ENCODE assay signal across 8 cellular contexts in genomic region chr4:125314676-125315570, GRCh38. TPM values are rescaled to one million over a fixed set of nuclear protein-coding genes. Genes with fewer than 3 reads are reported as not detected.
DNase-seq lines count a peak whose midpoint lies in the region; ATAC-seq, FAIRE-seq and TF ChIP-seq lines count a peak whose summit lies in the region.

FAT4 (plus strand) TSS chr4:125314955; CDS start chr4:125316412, 1,457 bp downstream.

- H3K4me3 ChIP-seq in coronary artery (peak within 1 kb of the TSS; percentile 92), kidney (ENCODE audit: low read length in 2 of 2) (peak within 1 kb of the TSS; percentile 83 to 93), skin epidermis (peak within 1 kb of the TSS; percentile 44 to 76 (median 62))

- TF ChIP-seq CTCF in coronary artery (IDR thresholded peaks at IDR 0.05), result no peak
- peak; percentile 20 for TF ChIP-seq CTCF in kidney (IDR thresholded peaks at IDR 0.05; ENCODE audit: borderline replicate concordance, extremely low read depth, insufficient read depth)

- H3K9me3 ChIP-seq in kidney (ENCODE audit: control insufficient read depth in 1 of 2, low read length in 2 of 2), result no peaks in the 10 kb centered on the region

- peak; percentile 82 for ATAC-seq in HG02840 (IDR thresholded peaks at IDR 0.05; ENCODE audit: low FRiP score, unreplicated experiment)

- H3K4me1 ChIP-seq in kidney (ENCODE audit: control insufficient read depth in 1 of 2, insufficient read depth in 1 of 2, low read depth in 1 of 2, low read length in 2 of 2), result peaks cover 0 to 27% of the 10 kb centered on the region in 2 donors

- intact Hi-C loops in kidney (cut with DNase I), result loop anchor here (10.0 kb wide), 1 partner anchor 420 kb away; no protein-coding TSS in a partner anchor

- H3K9ac ChIP-seq in kidney (ENCODE audit: low read length in 2 of 2), result peak within 1 kb of the TSS; percentile 72 to 78

- peak; percentile 92 for FAIRE-seq in kidney (lab: Jason Lieb, UNC)

- H3K27ac ChIP-seq in coronary artery (peak within 1 kb of the TSS; percentile 86 to 95), kidney (ENCODE audit: low read depth in 2 of 2, low read length in 2 of 2) (peak within 1 kb of the TSS; percentile 90 to 91), skin epidermis (peak within 1 kb of the TSS; percentile 43 to 91 (median 81))

- peak; percentile 39 for DNase-seq in activated T-cell treated with anti-CD3 and anti-CD28 coated beads for 48 hours (ENCODE audit: low read depth)
- DNase-seq in activated T-cell treated with anti-CD3 and anti-CD28 coated beads for 4 hours, result no peak
- peak; percentile 60 for DNase-seq in NCI-H1105 treated with DMSO at 0.1 percent for 48 hours (lab: John Stamatoyannopoulos, UW)
- peak; percentile 85 for DNase-seq in T1000 (lab: John Stamatoyannopoulos, UW)
- DNase-seq in coronary artery (ENCODE audit: low spot score), result peak; percentile 98
- DNase-seq in kidney, result peak; percentile 98

- H3K36me3 ChIP-seq in kidney (ENCODE audit: control insufficient read depth in 1 of 2, insufficient read depth in 2 of 2, low read length in 2 of 2), result no peaks in the 10 kb centered on the region

RNA-seq across cellular contexts. Expression of gene FAT4, which starts in this region (rescaled TPM):
- total RNA-seq in kidney, result 11.3 TPM
- 0.99 TPM for polyA plus RNA-seq in kidney (ENCODE audit: insufficient read depth, low read depth, low replicate concordance)
